27 cellular contexts compared by ENCODE assay signal in the genomic region with DNA sequence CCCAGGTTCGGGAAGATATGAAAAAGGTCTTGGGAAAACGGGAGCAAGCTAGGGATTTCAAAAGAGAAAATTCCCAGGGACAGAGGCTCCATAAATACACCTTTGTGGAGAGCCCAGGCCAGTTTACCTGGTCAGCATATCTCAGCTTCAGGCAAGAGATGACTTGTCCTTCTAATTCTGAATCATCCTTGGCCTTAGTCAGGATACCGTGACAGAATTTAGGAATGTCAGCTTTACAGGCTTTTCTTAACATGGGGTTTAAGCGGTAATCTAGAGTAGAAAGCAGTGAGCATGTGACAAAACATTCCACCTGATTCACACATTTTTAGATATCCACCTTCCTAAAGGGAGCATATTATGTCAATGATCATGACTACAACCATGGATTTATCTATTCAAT. TPM values are rescaled to one million over a fixed set of nuclear protein-coding genes. Genes with fewer than 3 reads are reported as not detected.
DNase-seq lines count a peak whose midpoint lies in the region; ATAC-seq, FAIRE-seq and TF ChIP-seq lines count a peak whose summit lies in the region.
"Had no signal": no experiment of that assay in that cellular context is flagged by ENCODE, and none has a peak within 500 bp of the region (broad histone marks: within the 10 kb centered on the region; RNA-seq: fewer than 3 reads in every experiment).

No MANE protein-coding gene starts in this region.

- no peak for TF ChIP-seq CTCF in PC-3 (conservative IDR thresholded peaks at IDR 0.05; ENCODE audit: low read depth, low read length)
- no peak for TF ChIP-seq CTCF in bronchial epithelial cell (IDR thresholded peaks at IDR 0.05; ENCODE audit: insufficient read depth, low read length, severe bottlenecking)

- DNase-seq in A172 (ENCODE audit: low spot score), result peak; percentile 6
- peak; percentile 76 for DNase-seq in PC-3
- DNase-seq in bronchial epithelial cell (ENCODE audit: low read depth), result peak; percentile 97
- DNase-seq in NCI-H2107 treated with DMSO at 0.1 percent for 48 hours (lab: John Stamatoyannopoulos, UW; ENCODE audit: unreplicated experiment), result no peak
- DNase-seq in COR-L47 (lab: John Stamatoyannopoulos, UW), result no peak
- no peak for DNase-seq in activated CD4-positive, alpha-beta memory T cell treated with anti-CD3 and anti-CD28 coated beads for 36 hours
- DNase-seq: activated CD4-positive, alpha-beta T cell treated with anti-CD3 and anti-CD28 coated beads for 4 hours; left ventricle myocardium superior; NCI-H1092 treated with DMSO at 0.1 percent for 48 hours; NCI-H1930; NCI-H2227 treated with DMSO at 0.1 percent for 48 hours; NCI-H82; OCI-M1; posterior cingulate gyrus; stimulated activated CD4-positive, alpha-beta T cell treated with anti-CD3 and anti-CD28 coated beads, Interleukin-4, amount 100 ng/mL, for 1 hour; stimulated activated naive CD8-positive, alpha-beta T cell treated with anti-CD3 and anti-CD28 coated beads, Interleukin-15, Interleukin-2, amounts not matched to agents 100 U/mL and 50 U/mL, for 24 hours; T-helper 1 cell; tibial artery had no signal

- intact Hi-C loops in PC-3 (cut with micrococcal nuclease), result no loop called here
- intact Hi-C loops in activated CD4-positive, alpha-beta memory T cell treated with anti-CD3 and anti-CD28 coated beads for 36 hours (cut with micrococcal nuclease), result no loop called here

- no peak overlapping the region for H2AFZ ChIP-seq in PC-3 (ENCODE audit: low read length)

- POLR2A ChIA-PET in PC-3 (lab: Charles Lee; ENCODE audit: unreplicated experiment), result no interaction called here
- POLR2A ChIA-PET in activated CD4-positive, alpha-beta memory T cell treated with anti-CD3 and anti-CD28 coated beads for 36 hours (lab: Charles Lee), result interaction anchor here (1.1 kb wide), 1 partner anchor 205 kb away, joined by 3 read pairs; the partner anchor contains the start of gene RFWD3

- CTCF ChIA-PET in PC-3 (lab: Charles Lee), result no interaction called here
- CTCF ChIA-PET in activated CD4-positive, alpha-beta memory T cell treated with anti-CD3 and anti-CD28 coated beads for 36 hours (lab: Charles Lee), result no interaction called here

- H3K9me3 ChIP-seq in PC-3 (ENCODE audit: low read length), result no peaks in the 10 kb centered on the region
- H3K9me3 ChIP-seq in muscle layer of colon (ENCODE audit: low read length), result no peaks in the 10 kb centered on the region
- H3K9me3 ChIP-seq: tibial artery had no signal

- H3K27ac ChIP-seq in PC-3 (ENCODE audit: low read length), result peak overlapping the region; percentile 52
- peak overlapping the region; percentile 30 for H3K27ac ChIP-seq in muscle layer of colon (ENCODE audit: low read depth, low read length)
- H3K27ac ChIP-seq: tibial artery had no signal

- no peaks in the 10 kb centered on the region for H3K79me2 ChIP-seq in PC-3 (ENCODE audit: low read length)

- no peak overlapping the region; the same call in 1 of the 2 replicates for H3K4me2 ChIP-seq in PC-3 (ENCODE audit: low read length)

- no peaks in the 10 kb centered on the region for H3F3A ChIP-seq in PC-3 (ENCODE audit: low read length, unreplicated experiment)

- peaks cover 58% of the 10 kb centered on the region for H3K36me3 Mint-ChIP-seq in activated CD4-positive, alpha-beta memory T cell treated with anti-CD3 and anti-CD28 coated beads for 36 hours

- ATAC-seq in PC-3 (peak; percentile 84), HG02981 (IDR thresholded peaks at IDR 0.05; ENCODE audit: unreplicated experiment) (no peak)
- ATAC-seq: HepG2; left ventricle myocardium superior; stimulated activated naive CD8-positive, alpha-beta T cell treated with anti-CD3 and anti-CD28 coated beads, Interleukin-15, Interleukin-2, amounts not matched to agents 100 U/mL and 50 U/mL, for 24 hours had no signal

- no peaks in the 10 kb centered on the region for H3K27me3 ChIP-seq in PC-3 (ENCODE audit: low read length)
- H3K27me3 ChIP-seq in bronchial epithelial cell (ENCODE audit: control insufficient read depth, insufficient read depth, low read length), result no peaks in the 10 kb centered on the region
- H3K27me3 ChIP-seq in muscle layer of colon (ENCODE audit: control insufficient read depth in 1 of 2, insufficient read depth in 2 of 2, low read length in 2 of 2), result no peaks in the 10 kb centered on the region
- H3K27me3 ChIP-seq: tibial artery had no signal

- BruUV-seq in PC-3 (replicated peaks; lab: Mats Ljungman, UMichigan), result no TSS peak

- FAIRE-seq in bronchial epithelial cell (lab: Jason Lieb, UNC), result no peak
- FAIRE-seq: A204.1, colon, HepG2 had no signal

- H3K4me3 ChIP-seq in PC-3 (ENCODE audit: low read length) (no peak overlapping the region), bronchial epithelial cell (ENCODE audit: low read depth, low read length) (no peak overlapping the region), muscle layer of colon (ENCODE audit: low read depth in 1 of 2, low read length in 2 of 2) (no peak overlapping the region)
- H3K4me3 ChIP-seq: tibial artery had no signal

- H3K27ac Mint-ChIP-seq in activated CD4-positive, alpha-beta memory T cell treated with anti-CD3 and anti-CD28 coated beads for 36 hours, result no peak overlapping the region
- H3K27ac Mint-ChIP-seq: B cell had no signal

- peaks cover 5% of the 10 kb centered on the region; the same call in 1 of the 2 replicates for H3K36me3 ChIP-seq in PC-3 (ENCODE audit: low read depth, low read length)
- peaks cover 5% of the 10 kb centered on the region for H3K36me3 ChIP-seq in bronchial epithelial cell (ENCODE audit: control insufficient read depth, insufficient read depth, low read length)
- H3K36me3 ChIP-seq in muscle layer of colon (ENCODE audit: insufficient read depth, low read length), result peaks cover 72% of the 10 kb centered on the region

- H3K9ac ChIP-seq in PC-3 (ENCODE audit: low read length), result no peak overlapping the region
- no peak overlapping the region for H3K9ac ChIP-seq in muscle layer of colon (ENCODE audit: low read length)

- H3K9me3 Mint-ChIP-seq in activated CD4-positive, alpha-beta memory T cell treated with anti-CD3 and anti-CD28 coated beads for 36 hours, result no peaks in the 10 kb centered on the region
- H3K9me3 Mint-ChIP-seq: activated naive CD4-positive, alpha-beta T cell treated with anti-CD3 and anti-CD28 coated beads, Interleukin-2, amount 50 U/mL, for 72 hours had no signal

- peaks cover 19% of the 10 kb centered on the region for H3K4me1 Mint-ChIP-seq in activated CD4-positive, alpha-beta memory T cell treated with anti-CD3 and anti-CD28 coated beads for 36 hours (ENCODE audit: low read depth)

- H3K4me1 ChIP-seq in PC-3 (ENCODE audit: insufficient read depth, low read length) (peaks cover 15% of the 10 kb centered on the region; the same call in 1 of the 2 replicates), muscle layer of colon (ENCODE audit: insufficient read depth, low read length) (peaks cover 15% of the 10 kb centered on the region)
- H3K4me1 ChIP-seq: tibial artery had no signal

- H3K27me3 Mint-ChIP-seq in activated CD4-positive, alpha-beta memory T cell treated with anti-CD3 and anti-CD28 coated beads for 36 hours, result no peaks in the 10 kb centered on the region
- H3K27me3 Mint-ChIP-seq: B cell had no signal

- H4K20me1 ChIP-seq in PC-3 (ENCODE audit: low read length), result no peaks in the 10 kb centered on the region

- no peak overlapping the region for H3K4me3 Mint-ChIP-seq in activated CD4-positive, alpha-beta memory T cell treated with anti-CD3 and anti-CD28 coated beads for 36 hours
- H3K4me3 Mint-ChIP-seq: B cell had no signal

- no peaks in the 10 kb centered on the region for H3K9me2 ChIP-seq in PC-3 (replicated peaks; ENCODE audit: low read length)

RNA-seq across cellular contexts. Expression of gene CLEC18B, which starts 41.1 kb away (rescaled TPM):
- 0.45 and 1.9 TPM in 2 replicates for total RNA-seq in A172 (2014; rRNA removed; shearing (Covaris generic))
- total RNA-seq in PC-3 (2014; rRNA removed) (0.29 and 0.87 TPM in 2 replicates), bronchial epithelial cell (0.79 and 1.4 TPM in 2 replicates)
- total RNA-seq in activated CD4-positive, alpha-beta memory T cell treated with anti-CD3 and anti-CD28 coated beads for 36 hours, result under 1 TPM in 1 of 2 experiments, not detected in 1; 0.34 TPM
- total RNA-seq: Daoy, left ventricle myocardium superior, LHCN-M2 had no signal

Comparison
In these comparisons a context has a peak if more than half of its experiments do, and no peak if none do; other contexts are left out.
1. DNase-seq: peak in A172 (single experiment), PC-3 (single experiment) and bronchial epithelial cell (single experiment); none in NCI-H2107 treated with DMSO at 0.1 percent for 48 hours (single experiment), COR-L47 (single experiment) and activated CD4-positive, alpha-beta memory T cell treated with anti-CD3 and anti-CD28 coated beads for 36 hours (single experiment).